In genomic region chr1:193031431-193031830, GRCh38 we compare ENCODE assay signal across 10 cellular contexts. TPM values are rescaled to one million over a fixed set of nuclear protein-coding genes. Genes with fewer than 3 reads are reported as not detected.
A peak's percentile ranks its signal among the peaks of the same experiment; 100 is the strongest.
DNase-seq lines count a peak whose midpoint lies in the region; ATAC-seq and TF ChIP-seq lines count a peak whose summit lies in the region.
"Had no signal": no experiment of that assay in that cellular context is flagged by ENCODE, and none has a peak within 500 bp of the region (broad histone marks: within the 10 kb centered on the region; RNA-seq: fewer than 3 reads in every experiment).

No MANE protein-coding gene starts in this region.

- in situ Hi-C loops in transverse colon (cut with MboI; ENCODE audit: low pct_ligation_motif_present in 1 of 4, low pct_unique_long_range_greater_than_20kb in 1 of 4, low sequenced_read_pairs in 3 of 4) = loop anchor here in 3 of 4 donors (10.0 to 25.0 kb wide), 3 partner anchors 237 to 569 kb away; no protein-coding TSS in a partner anchor

- peaks cover 23% of the 10 kb centered on the region for H3K36me3 Mint-ChIP-seq in activated CD8-positive, alpha-beta T cell treated with anti-CD3 and anti-CD28 coated beads for 36 hours (ENCODE audit: low read depth)
- peaks cover 16% of the 10 kb centered on the region for H3K36me3 Mint-ChIP-seq in activated CD8-positive, alpha-beta T cell treated with anti-CD3 and anti-CD28 coated beads, Interleukin-2, amount 10 ng/mL, durations not matched to agents 7 days and 5 days (ENCODE audit: low read depth)

- DNase-seq in activated CD8-positive, alpha-beta T cell treated with anti-CD3 and anti-CD28 coated beads for 36 hours = no peak
- DNase-seq in activated CD8-positive, alpha-beta T cell treated with anti-CD3 and anti-CD28 coated beads, Interleukin-2, amount 10 ng/mL, durations not matched to agents 7 days and 5 days = no peak
- DNase-seq in LNCaP clone FGC (ENCODE audit: low read depth) (no peak), dermis microvascular lymphatic vessel endothelial cell (ENCODE audit: low read depth in 2 of 2) (peak; percentile 11 to 32), transverse colon (no peak), coronary artery (ENCODE audit: low spot score) (no peak), ascending aorta (ENCODE audit: low spot score in 2 of 2) (no peak)
- DNase-seq: T-helper 17 cell had no signal

- no peak for TF ChIP-seq POLR2A in transverse colon (IDR thresholded peaks at IDR 0.05)

- H3K27ac ChIP-seq in transverse colon (no peak overlapping the region), coronary artery (no peak overlapping the region), ascending aorta (no peak overlapping the region)
- H3K27ac ChIP-seq: epithelial cell of prostate had no signal

- H3K4me3 ChIP-seq in LNCaP clone FGC (ENCODE audit: low read depth, low read length) = no peak overlapping the region
- no peak overlapping the region for H3K4me3 ChIP-seq in transverse colon
- no peak overlapping the region for H3K4me3 ChIP-seq in coronary artery
- no peak overlapping the region for H3K4me3 ChIP-seq in ascending aorta

- H3K4me3 Mint-ChIP-seq in activated CD8-positive, alpha-beta T cell treated with anti-CD3 and anti-CD28 coated beads for 36 hours = no peak overlapping the region
- H3K4me3 Mint-ChIP-seq in activated CD8-positive, alpha-beta T cell treated with anti-CD3 and anti-CD28 coated beads, Interleukin-2, amount 10 ng/mL, durations not matched to agents 7 days and 5 days = no peak overlapping the region
- H3K4me3 Mint-ChIP-seq: T-helper 17 cell had no signal

- ATAC-seq in activated CD8-positive, alpha-beta T cell treated with anti-CD3 and anti-CD28 coated beads for 36 hours = peak; percentile 51
- ATAC-seq in activated CD8-positive, alpha-beta T cell treated with anti-CD3 and anti-CD28 coated beads, Interleukin-2, amount 10 ng/mL, durations not matched to agents 7 days and 5 days = no peak
- ATAC-seq in HG03469 (IDR thresholded peaks at IDR 0.05; ENCODE audit: unreplicated experiment) = no peak
- ATAC-seq: T-helper 17 cell had no signal

- no peaks in the 10 kb centered on the region for H3K9me3 Mint-ChIP-seq in activated CD8-positive, alpha-beta T cell treated with anti-CD3 and anti-CD28 coated beads for 36 hours
- no peaks in the 10 kb centered on the region for H3K9me3 Mint-ChIP-seq in activated CD8-positive, alpha-beta T cell treated with anti-CD3 and anti-CD28 coated beads, Interleukin-2, amount 10 ng/mL, durations not matched to agents 7 days and 5 days (ENCODE audit: insufficient read depth)

- peaks cover 0 to 11% (median under 1%) of the 10 kb centered on the region in 4 donors for H3K4me1 ChIP-seq in transverse colon
- H3K4me1 ChIP-seq in ascending aorta = no peaks in the 10 kb centered on the region

- no peak overlapping the region for H3K27ac Mint-ChIP-seq in activated CD8-positive, alpha-beta T cell treated with anti-CD3 and anti-CD28 coated beads for 36 hours
- no peak overlapping the region for H3K27ac Mint-ChIP-seq in activated CD8-positive, alpha-beta T cell treated with anti-CD3 and anti-CD28 coated beads, Interleukin-2, amount 10 ng/mL, durations not matched to agents 7 days and 5 days
- H3K27ac Mint-ChIP-seq: T-helper 17 cell had no signal

- H3K9me3 ChIP-seq in transverse colon = no peaks in the 10 kb centered on the region
- H3K9me3 ChIP-seq in ascending aorta = no peaks in the 10 kb centered on the region

- CTCF ChIA-PET in activated CD8-positive, alpha-beta T cell treated with anti-CD3 and anti-CD28 coated beads for 36 hours (lab: Charles Lee) = interaction anchor here (1.3 kb wide), 2 partner anchors 225 to 558 kb away, joined by 3 to 5 read pairs; no protein-coding TSS in a partner anchor
- CTCF ChIA-PET in activated CD8-positive, alpha-beta T cell treated with anti-CD3 and anti-CD28 coated beads, Interleukin-2, amount 10 ng/mL, durations not matched to agents 7 days and 5 days (lab: Charles Lee) = interaction anchor here (0.6 to 1.0 kb wide), 5 partner anchors 27 to 557 kb away, joined by 3 to 4 read pairs (median 3); no protein-coding TSS in a partner anchor

- intact Hi-C loops in activated CD8-positive, alpha-beta T cell treated with anti-CD3 and anti-CD28 coated beads for 36 hours (cut with micrococcal nuclease) = no loop called here
- intact Hi-C loops in transverse colon (cut with DNase I; ENCODE audit: low total_unique reads) (loop anchor here (5.0 kb wide), 1 partner anchor 476 kb away; no protein-coding TSS in a partner anchor), ascending aorta (cut with DNase I) (no loop called here)

- TF ChIP-seq CTCF in activated CD8-positive, alpha-beta T cell treated with anti-CD3 and anti-CD28 coated beads for 36 hours (IDR thresholded peaks at IDR 0.05) = peak; percentile 22
- TF ChIP-seq CTCF in LNCaP clone FGC (IDR thresholded peaks at IDR 0.05; ENCODE audit: control insufficient read depth, extremely low read depth, insufficient read depth) (peak; percentile 39; the same call in 1 of the 2 replicates), transverse colon (IDR thresholded peaks at IDR 0.05) (peak; percentile 13 to 31 (median 21)), coronary artery (IDR thresholded peaks at IDR 0.05) (no peak), ascending aorta (IDR thresholded peaks at IDR 0.05) (no peak)

- POLR2A ChIA-PET in activated CD8-positive, alpha-beta T cell treated with anti-CD3 and anti-CD28 coated beads for 36 hours (lab: Charles Lee) = interaction anchor here (2.3 kb wide), 1 partner anchor 27 kb away, joined by 7 read pairs; the partner anchor contains the start of genes RO60 and UCHL5
- POLR2A ChIA-PET in activated CD8-positive, alpha-beta T cell treated with anti-CD3 and anti-CD28 coated beads, Interleukin-2, amount 10 ng/mL, durations not matched to agents 7 days and 5 days (lab: Charles Lee) = no interaction called here

- H3K36me3 ChIP-seq in transverse colon = peaks cover 0 to 16% (median 7%) of the 10 kb centered on the region in 4 donors
- no peaks in the 10 kb centered on the region for H3K36me3 ChIP-seq in ascending aorta

- no peak for TF ChIP-seq EP300 in transverse colon (IDR thresholded peaks at IDR 0.05; ENCODE audit: low read depth)

- no peaks in the 10 kb centered on the region for H3K27me3 Mint-ChIP-seq in activated CD8-positive, alpha-beta T cell treated with anti-CD3 and anti-CD28 coated beads for 36 hours
- H3K27me3 Mint-ChIP-seq in activated CD8-positive, alpha-beta T cell treated with anti-CD3 and anti-CD28 coated beads, Interleukin-2, amount 10 ng/mL, durations not matched to agents 7 days and 5 days (ENCODE audit: low read depth) = no peaks in the 10 kb centered on the region
- H3K27me3 Mint-ChIP-seq: T-helper 17 cell had no signal

- WGBS in transverse colon (ENCODE audit: low coverage in 1 of 2), 2 donors = 76 to 83% methylated on average over 2 of the region's 2 CpGs

- H3K4me1 Mint-ChIP-seq in activated CD8-positive, alpha-beta T cell treated with anti-CD3 and anti-CD28 coated beads for 36 hours (ENCODE audit: low read depth) = peaks cover 19% of the 10 kb centered on the region
- peaks cover 4% of the 10 kb centered on the region for H3K4me1 Mint-ChIP-seq in activated CD8-positive, alpha-beta T cell treated with anti-CD3 and anti-CD28 coated beads, Interleukin-2, amount 10 ng/mL, durations not matched to agents 7 days and 5 days (ENCODE audit: low read depth)

- H3K27me3 ChIP-seq in transverse colon (no peaks in the 10 kb centered on the region), ascending aorta (no peaks in the 10 kb centered on the region)

RNA-seq across cellular contexts. Expression of gene UCHL5, which starts 27.7 kb away (rescaled TPM):
- 10 to 100 TPM; 81.3 to 85.7 TPM for total RNA-seq in activated CD8-positive, alpha-beta T cell treated with anti-CD3 and anti-CD28 coated beads for 36 hours
- total RNA-seq in activated CD8-positive, alpha-beta T cell treated with anti-CD3 and anti-CD28 coated beads, Interleukin-2, amount 10 ng/mL, durations not matched to agents 7 days and 5 days = 10 to 100 TPM; 61.1 to 64.4 TPM
- total RNA-seq in dermis microvascular lymphatic vessel endothelial cell (13.8 and 14.5 TPM in 2 replicates), transverse colon (10 to 100 TPM; 13.7 to 35.0 (median 26.0) TPM), ascending aorta (4.2 TPM)

RNA-seq across cellular contexts. Expression of gene RO60, which starts 28.0 kb away (rescaled TPM):
- total RNA-seq in activated CD8-positive, alpha-beta T cell treated with anti-CD3 and anti-CD28 coated beads for 36 hours = 10 to 100 TPM; 56.2 to 63.4 TPM
- total RNA-seq in activated CD8-positive, alpha-beta T cell treated with anti-CD3 and anti-CD28 coated beads, Interleukin-2, amount 10 ng/mL, durations not matched to agents 7 days and 5 days = 10 to 100 TPM; 53.8 to 57.4 TPM
- 147 and 168 TPM in 2 replicates for total RNA-seq in dermis microvascular lymphatic vessel endothelial cell
- total RNA-seq in transverse colon = 10 to 100 TPM; 11.6 to 67.2 (median 62.4) TPM
- 56.2 TPM for total RNA-seq in ascending aorta

Comparison
In these comparisons a context has a peak if more than half of its experiments do, and no peak if none do; other contexts are left out.
1. DNase-seq: peak in dermis microvascular lymphatic vessel endothelial cell (2 of 2); none in activated CD8-positive, alpha-beta T cell treated with anti-CD3 and anti-CD28 coated beads for 36 hours (single experiment), activated CD8-positive, alpha-beta T cell treated with anti-CD3 and anti-CD28 coated beads, Interleukin-2, amount 10 ng/mL, durations not matched to agents 7 days and 5 days (single experiment), LNCaP clone FGC (single experiment), transverse colon (single experiment), coronary artery (single experiment) and ascending aorta (0 of 2).
2. CTCF ChIP-seq: peak in activated CD8-positive, alpha-beta T cell treated with anti-CD3 and anti-CD28 coated beads for 36 hours (single experiment), LNCaP clone FGC (single experiment) and transverse colon (5 of 5); none in coronary artery (single experiment) and ascending aorta (0 of 3).